8 cellular contexts compared by ENCODE assay signal in the genomic region with DNA sequence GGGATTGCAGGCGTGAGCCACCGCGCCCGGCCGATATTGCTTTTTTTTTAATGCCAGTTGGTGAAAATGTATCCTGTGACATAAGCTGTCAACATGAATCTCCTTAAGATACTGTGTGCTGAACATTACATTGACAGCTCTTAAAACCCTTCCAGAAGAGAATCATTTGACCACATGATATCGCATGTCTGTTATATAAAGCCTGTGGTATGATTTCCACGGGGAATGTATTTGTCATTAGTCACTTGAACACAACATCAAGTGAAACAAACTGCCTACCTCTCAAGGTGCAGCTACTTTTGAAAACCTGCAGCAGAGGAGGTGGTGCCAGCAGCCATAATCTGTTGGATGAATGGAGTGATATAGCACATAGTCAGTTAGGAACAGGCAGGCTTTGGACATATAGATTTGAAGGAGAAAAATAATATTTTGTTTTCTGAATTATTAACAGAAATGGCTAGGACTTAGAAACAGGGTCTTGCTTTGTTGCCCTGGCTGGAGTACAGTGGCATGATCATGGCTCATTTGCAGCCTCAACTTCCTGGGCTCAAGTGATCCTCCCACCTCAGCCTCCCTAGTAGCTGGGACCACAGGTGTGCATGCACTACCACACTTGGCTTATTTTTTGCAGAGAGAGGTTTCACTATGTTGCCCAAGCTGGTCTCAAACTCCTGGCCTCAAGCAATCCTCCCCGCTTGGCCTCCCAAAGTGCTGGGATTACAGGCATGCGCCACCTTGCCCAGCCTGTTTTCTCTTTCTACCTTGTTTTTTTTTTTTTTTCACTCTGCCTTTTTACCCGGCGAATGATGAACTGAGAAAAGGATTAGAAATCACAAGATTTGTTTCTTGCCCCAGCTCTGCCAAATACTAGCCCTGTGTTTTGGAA.
DNase-seq lines count a peak whose midpoint lies in the region; ATAC-seq and TF ChIP-seq lines count a peak whose summit lies in the region.

No MANE protein-coding gene starts in this region.

- H3K4me3 ChIP-seq in right lobe of liver (peak overlapping the region in 2 of 3 donors; percentile 4 to 33), uterus (peak overlapping the region; percentile 10)

- H3K9me3 ChIP-seq in right lobe of liver (no peaks in the 10 kb centered on the region), uterus (no peaks in the 10 kb centered on the region)

- TF ChIP-seq POLR2A in right lobe of liver (IDR thresholded peaks at IDR 0.05) (no peak), uterus (IDR thresholded peaks at IDR 0.05) (no peak)

- H3K27ac ChIP-seq in C4-2B (peak overlapping the region; percentile 85), right lobe of liver (peak overlapping the region; percentile 24 to 66 (median 53)), uterus (peak overlapping the region; percentile 34 to 68)

- peak; percentile 26 for ATAC-seq in HG02798 (IDR thresholded peaks at IDR 0.05; ENCODE audit: poor library complexity, unreplicated experiment)
- peak in 1 of 2 donors; percentile 24 for ATAC-seq in activated naive CD4-positive, alpha-beta T cell treated with anti-CD3 and anti-CD28 coated beads, Interleukin-2, amount 50 U/mL, for 72 hours
- ATAC-seq in right lobe of liver: peak in 3 of 4 donors; percentile 10 to 16 (median 11)
- ATAC-seq in HG02884 (IDR thresholded peaks at IDR 0.05; ENCODE audit: unreplicated experiment): no peak

- intact Hi-C loops in right lobe of liver (cut with DNase I): no loop called here
- intact Hi-C loops in uterus (cut with DNase I; ENCODE audit: low total_unique reads): no loop called here

- H3K36me3 ChIP-seq in right lobe of liver (peaks cover 0 to 6% (median 0%) of the 10 kb centered on the region in 4 donors), uterus (no peaks in the 10 kb centered on the region)

- TF ChIP-seq CTCF in C4-2B (conservative IDR thresholded peaks at IDR 0.05) (no peak), right lobe of liver (IDR thresholded peaks at IDR 0.05) (no peak), uterus (IDR thresholded peaks at IDR 0.05) (no peak)

- peaks cover 0 to 9% of the 10 kb centered on the region in 2 donors for H3K36me3 Mint-ChIP-seq in activated naive CD4-positive, alpha-beta T cell treated with anti-CD3 and anti-CD28 coated beads, Interleukin-2, amount 50 U/mL, for 72 hours

- WGBS in right lobe of liver (ENCODE audit: insufficient coverage, low coverage, low lambda C conversion rate, missing lambda C conversion rate): 81% methylated on average over 11 of the region's 11 CpGs

- H3K27ac Mint-ChIP-seq in activated naive CD4-positive, alpha-beta T cell treated with anti-CD3 and anti-CD28 coated beads, Interleukin-2, amount 50 U/mL, for 72 hours: peak overlapping the region; percentile 86 to 89

- H3K9me3 Mint-ChIP-seq in activated naive CD4-positive, alpha-beta T cell treated with anti-CD3 and anti-CD28 coated beads, Interleukin-2, amount 50 U/mL, for 72 hours: no peaks in the 10 kb centered on the region

- no peaks in the 10 kb centered on the region for H3K27me3 ChIP-seq in right lobe of liver
- H3K27me3 ChIP-seq in uterus: no peaks in the 10 kb centered on the region

- H3K4me1 ChIP-seq in right lobe of liver (peaks cover 0 to 17% (median 0%) of the 10 kb centered on the region in 4 donors), uterus (no peaks in the 10 kb centered on the region)

- DNase-seq in activated naive CD4-positive, alpha-beta T cell treated with anti-CD3 and anti-CD28 coated beads, Interleukin-2, amount 50 U/mL, for 72 hours (ENCODE audit: low spot score in 2 of 2): no peak
- no peak for DNase-seq in right lobe of liver
- no peak for DNase-seq in uterus
- DNase-seq in GF-D8 (lab: John Stamatoyannopoulos, UW): no peak
- no peak for DNase-seq in SIG-M5 treated with dmso at 0.1 percent for 504 hours (lab: John Stamatoyannopoulos, UW; ENCODE audit: unreplicated experiment)
